7 cellular contexts compared by ENCODE assay signal in genomic region chr19:5854121-5854520, GRCh38. TPM values are rescaled to one million over a fixed set of nuclear protein-coding genes. Genes with fewer than 3 reads are reported as not detected.
"Had no signal": no experiment of that assay in that cellular context is flagged by ENCODE, and none has a peak within 500 bp of the region (broad histone marks: within the 10 kb centered on the region; RNA-seq: fewer than 3 reads in every experiment).

No MANE protein-coding gene starts in this region.

RNA-seq across cellular contexts. Expression of gene FUT3, which starts 2.9 kb away (rescaled TPM):
- total RNA-seq: NCI-H460, Right ventricle myocardium inferior, RPMI7951 had no signal

RNA-seq across cellular contexts. Expression of gene FUT6, which starts 14.6 kb away (rescaled TPM):
- total RNA-seq: MCF 10A, NCI-H460, OCI-LY7, Right ventricle myocardium inferior, RPMI7951, SK-MEL-5 had no signal

RNA-seq across cellular contexts. Expression of gene FUT5, which starts 16.2 kb away (rescaled TPM):
- total RNA-seq: MCF 10A, NCI-H460, PC-9, Right ventricle myocardium inferior, RPMI7951, SK-MEL-5 had no signal

RNA-seq across cellular contexts. Expression of gene NRTN, which starts 49.3 kb away (rescaled TPM):
- total RNA-seq: RPMI7951 had no signal
